27 cellular contexts compared by ENCODE assay signal in genomic region chr14:61670576-61670975, GRCh38. TPM values are rescaled to one million over a fixed set of nuclear protein-coding genes. Genes with fewer than 3 reads are reported as not detected.
DNase-seq lines count a peak whose midpoint lies in the region; ATAC-seq, FAIRE-seq and TF ChIP-seq lines count a peak whose summit lies in the region.
"Had no signal": no experiment of that assay in that cellular context is flagged by ENCODE, and none has a peak within 500 bp of the region (broad histone marks: within the 10 kb centered on the region; RNA-seq: fewer than 3 reads in every experiment).

No MANE protein-coding gene starts in this region.

- H3K4me3 Mint-ChIP-seq in CD8-positive, alpha-beta memory T cell = no peak overlapping the region
- H3K4me3 Mint-ChIP-seq in T-helper 17 cell = no peak overlapping the region
- H3K4me3 Mint-ChIP-seq: immature natural killer cell, T-cell had no signal

- no peaks in the 10 kb centered on the region for H3K36me3 ChIP-seq in CD8-positive, alpha-beta memory T cell (ENCODE audit: insufficient read depth, low read length)
- H3K36me3 ChIP-seq in thymus (ENCODE audit: control insufficient read depth, insufficient read depth) = no peaks in the 10 kb centered on the region
- no peaks in the 10 kb centered on the region for H3K36me3 ChIP-seq in small intestine (ENCODE audit: control insufficient read depth in 2 of 2, insufficient read depth in 2 of 2, low read length in 2 of 2)
- no peaks in the 10 kb centered on the region for H3K36me3 ChIP-seq in psoas muscle (ENCODE audit: insufficient read depth in 1 of 2, low read depth in 1 of 2)
- H3K36me3 ChIP-seq: adrenal gland, brain microvascular endothelial cell had no signal

- WGBS in thymus = 59% methylated on average over 7 of the region's 7 CpGs
- WGBS in small intestine, 3 donors = 61 to 66% (median 65%) methylated on average over 7 of the region's 7 CpGs
- 63 to 65% (median 64%) methylated on average over 7 of the region's 7 CpGs for WGBS in psoas muscle, 3 donors

- CTCF ChIA-PET in CD8-positive, alpha-beta memory T cell (lab: Charles Lee) = no interaction called here

- H3K27ac ChIP-seq in CD8-positive, alpha-beta memory T cell (ENCODE audit: low read depth, low read length) = peak overlapping the region; percentile 26
- H3K27ac ChIP-seq in thymus (ENCODE audit: low read depth) (peak overlapping the region; percentile 90), small intestine (ENCODE audit: low read depth in 1 of 2, low read length in 1 of 2) (peak overlapping the region in 1 of 2 donors; percentile 60), psoas muscle (no peak overlapping the region)
- H3K27ac ChIP-seq: brain microvascular endothelial cell, foreskin keratinocyte, hepatocyte had no signal

- H3K27me3 ChIP-seq in CD8-positive, alpha-beta memory T cell (ENCODE audit: insufficient read depth, low read length, poor library complexity, severe bottlenecking) = no peaks in the 10 kb centered on the region
- H3K27me3 ChIP-seq in thymus (ENCODE audit: control insufficient read depth, insufficient read depth) = no peaks in the 10 kb centered on the region
- no peaks in the 10 kb centered on the region for H3K27me3 ChIP-seq in small intestine (ENCODE audit: control insufficient read depth in 2 of 2, insufficient read depth in 2 of 2, low read length in 2 of 2)
- H3K27me3 ChIP-seq in psoas muscle (ENCODE audit: insufficient read depth in 3 of 3, low read length in 2 of 3) = no peaks in the 10 kb centered on the region
- H3K27me3 ChIP-seq: adrenal gland, brain microvascular endothelial cell, foreskin keratinocyte, hepatocyte had no signal

- DNase-seq in CD8-positive, alpha-beta memory T cell = no peak
- DNase-seq in T-helper 17 cell (no peak), small intestine (no peak), psoas muscle (no peak)
- DNase-seq: activated CD4-positive, alpha-beta T cell treated with anti-CD3 and anti-CD28 coated beads for 1 hour; activated T-cell treated with anti-CD3 and anti-CD28 coated beads, Interleukin-2, amount 50 U/mL, for 1 hour; adrenal gland; brain microvascular endothelial cell; foreskin keratinocyte; NCI-H1092 treated with DMSO at 0.1 percent for 48 hours; NCI-H2029 treated with DMSO at 0.1 percent for 48 hours; NCI-H446; NCI-H82; occipital lobe; PC-3; SHP77 treated with DMSO at 0.1 percent for 48 hours had no signal

- H3K4me3 ChIP-seq in CD8-positive, alpha-beta memory T cell (ENCODE audit: low read length) = peak overlapping the region; percentile 49
- H3K4me3 ChIP-seq in thymus (ENCODE audit: low read length) (no peak overlapping the region), small intestine (ENCODE audit: low read depth in 1 of 2, low read length in 2 of 2) (no peak overlapping the region), psoas muscle (no peak overlapping the region)
- H3K4me3 ChIP-seq: adrenal gland, hepatocyte had no signal

- no peaks in the 10 kb centered on the region for H3K9me3 ChIP-seq in CD8-positive, alpha-beta memory T cell (ENCODE audit: low read length)
- no peaks in the 10 kb centered on the region for H3K9me3 ChIP-seq in T-helper 17 cell (ENCODE audit: control insufficient read depth, low read length, poor library complexity, severe bottlenecking)
- no peaks in the 10 kb centered on the region for H3K9me3 ChIP-seq in thymus (ENCODE audit: control insufficient read depth)
- H3K9me3 ChIP-seq in small intestine (ENCODE audit: control insufficient read depth, low read depth) = no peaks in the 10 kb centered on the region
- no peaks in the 10 kb centered on the region for H3K9me3 ChIP-seq in psoas muscle
- H3K9me3 ChIP-seq: adrenal gland had no signal

- ATAC-seq in HG03432 (IDR thresholded peaks at IDR 0.05; ENCODE audit: unreplicated experiment) (peak; percentile 12), T-helper 17 cell (peak; percentile 12), psoas muscle (no peak), GM21447 (IDR thresholded peaks at IDR 0.05; ENCODE audit: unreplicated experiment) (no peak)
- ATAC-seq: esophagus mucosa, foreskin keratinocyte, PC-3 had no signal

- no peaks in the 10 kb centered on the region for H3K36me3 Mint-ChIP-seq in CD8-positive, alpha-beta memory T cell
- H3K36me3 Mint-ChIP-seq in T-helper 17 cell (ENCODE audit: low read depth) = no peaks in the 10 kb centered on the region
- H3K36me3 Mint-ChIP-seq: CD14-positive monocyte, immature natural killer cell, naive B cell, T-cell had no signal

- intact Hi-C loops in psoas muscle (cut with DNase I) = no loop called here

- H3K27ac Mint-ChIP-seq in CD8-positive, alpha-beta memory T cell = no peak overlapping the region
- H3K27ac Mint-ChIP-seq in T-helper 17 cell = no peak overlapping the region
- H3K27ac Mint-ChIP-seq: immature natural killer cell, T-cell had no signal

- no peak for FAIRE-seq in small intestine (lab: Jason Lieb, UNC)
- FAIRE-seq: H1, urothelium cell line had no signal

- H3K27me3 Mint-ChIP-seq in CD8-positive, alpha-beta memory T cell = no peaks in the 10 kb centered on the region
- H3K27me3 Mint-ChIP-seq in T-helper 17 cell = no peaks in the 10 kb centered on the region
- H3K27me3 Mint-ChIP-seq: naive B cell, T-cell had no signal

- peaks cover 72% of the 10 kb centered on the region for H3K4me1 ChIP-seq in CD8-positive, alpha-beta memory T cell (ENCODE audit: insufficient read depth, low read length)
- H3K4me1 ChIP-seq in thymus (ENCODE audit: control insufficient read depth, insufficient read depth, low read length) = peaks cover 14% of the 10 kb centered on the region
- H3K4me1 ChIP-seq in small intestine (ENCODE audit: control insufficient read depth in 2 of 2, insufficient read depth in 1 of 2, low read depth in 1 of 2, low read length in 1 of 2) = peaks cover 0 to 7% of the 10 kb centered on the region in 2 donors
- no peaks in the 10 kb centered on the region for H3K4me1 ChIP-seq in psoas muscle

- no peaks in the 10 kb centered on the region for H3K9me3 Mint-ChIP-seq in CD8-positive, alpha-beta memory T cell
- H3K9me3 Mint-ChIP-seq: CD14-positive monocyte, immature natural killer cell, naive B cell, T-cell had no signal

- H3K4me1 Mint-ChIP-seq in CD8-positive, alpha-beta memory T cell = peaks cover 3 to 5% (median 4%) of the 10 kb centered on the region in 3 donors
- H3K4me1 Mint-ChIP-seq in T-helper 17 cell = peaks cover 11% of the 10 kb centered on the region

- POLR2A ChIA-PET in CD8-positive, alpha-beta memory T cell (lab: Charles Lee) = no interaction called here

- TF ChIP-seq CTCF in psoas muscle (IDR thresholded peaks at IDR 0.05) = no peak

RNA-seq across cellular contexts. Expression of gene HIF1A, which starts 24.7 kb away (rescaled TPM):
- total RNA-seq in CD8-positive, alpha-beta memory T cell = 100 to 1,000 TPM; 130 to 139 TPM
- 49.6 TPM for polyA plus RNA-seq in CD8-positive, alpha-beta memory T cell
- total RNA-seq in T-helper 17 cell (100 to 1,000 TPM; 175 to 204 TPM), psoas muscle (10 to 100 TPM; 16.5 to 32.4 (median 24.5) TPM)
- polyA plus RNA-seq in thymus (75.6 TPM), small intestine (10 to 100 TPM; 19.5 to 49.1 (median 21.2) TPM), psoas muscle (10 to 100 TPM in 1 of 3 donors, 1 to 10 TPM in 2; 4.3 to 20.7 (median 8.9) TPM)

Comparison
In these comparisons a context has a peak if more than half of its experiments do, and no peak if none do; other contexts are left out.
1. ATAC-seq: peak in HG03432 (single experiment) and T-helper 17 cell (single experiment); none in psoas muscle (0 of 4) and GM21447 (single experiment).